1 cellular context compared by ENCODE assay signal in the genomic region with DNA sequence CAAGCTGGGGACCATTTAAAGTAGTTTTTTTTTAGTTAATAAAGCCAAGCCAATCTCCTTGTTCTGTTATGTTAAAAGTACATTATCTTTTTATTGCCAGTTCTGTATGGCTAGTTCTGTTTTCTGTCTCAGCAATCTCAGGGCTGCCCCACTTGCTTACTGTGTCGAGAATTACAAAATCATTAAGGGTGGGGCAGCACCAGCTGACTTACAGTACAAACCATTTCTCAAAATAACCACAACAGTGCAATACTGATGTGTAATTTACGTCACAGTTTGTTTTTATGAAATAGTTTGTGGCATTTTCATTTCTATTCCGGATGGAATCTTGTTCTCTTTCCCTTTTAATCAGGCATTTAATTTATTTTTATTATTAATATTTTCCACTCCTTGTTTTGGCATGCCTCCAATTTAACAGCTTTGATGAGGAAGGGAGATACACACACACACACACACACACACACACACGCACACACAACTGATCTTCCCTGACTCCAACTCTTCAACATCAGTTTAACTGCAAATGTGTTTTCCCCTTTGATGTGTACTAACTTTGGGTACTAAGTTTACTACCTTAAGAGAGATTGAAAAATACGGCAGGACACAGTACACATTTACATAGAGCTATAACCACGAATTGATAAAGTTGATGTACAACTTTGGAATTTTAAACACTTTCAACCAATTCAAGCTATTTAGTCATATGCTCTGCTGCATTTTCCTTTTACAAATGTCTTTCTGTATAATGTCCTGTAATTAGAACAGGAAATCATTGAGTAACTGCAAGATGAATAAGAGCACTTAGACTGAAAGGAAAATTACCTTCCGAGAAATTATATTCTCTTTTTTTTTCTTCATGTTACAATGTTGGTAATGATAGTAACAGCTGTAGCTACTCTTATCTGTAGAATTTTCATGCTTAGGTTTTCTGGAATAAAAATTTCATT.
TF ChIP-seq lines count a peak whose summit lies in the region.

No MANE protein-coding gene starts in this region.

TF ChIP-seq in GM23338, 12 proteins besides CTCF, POLR2A, EP300 and RAD21 (continued from another document):
- TF ChIP-seq, protein P1, sequence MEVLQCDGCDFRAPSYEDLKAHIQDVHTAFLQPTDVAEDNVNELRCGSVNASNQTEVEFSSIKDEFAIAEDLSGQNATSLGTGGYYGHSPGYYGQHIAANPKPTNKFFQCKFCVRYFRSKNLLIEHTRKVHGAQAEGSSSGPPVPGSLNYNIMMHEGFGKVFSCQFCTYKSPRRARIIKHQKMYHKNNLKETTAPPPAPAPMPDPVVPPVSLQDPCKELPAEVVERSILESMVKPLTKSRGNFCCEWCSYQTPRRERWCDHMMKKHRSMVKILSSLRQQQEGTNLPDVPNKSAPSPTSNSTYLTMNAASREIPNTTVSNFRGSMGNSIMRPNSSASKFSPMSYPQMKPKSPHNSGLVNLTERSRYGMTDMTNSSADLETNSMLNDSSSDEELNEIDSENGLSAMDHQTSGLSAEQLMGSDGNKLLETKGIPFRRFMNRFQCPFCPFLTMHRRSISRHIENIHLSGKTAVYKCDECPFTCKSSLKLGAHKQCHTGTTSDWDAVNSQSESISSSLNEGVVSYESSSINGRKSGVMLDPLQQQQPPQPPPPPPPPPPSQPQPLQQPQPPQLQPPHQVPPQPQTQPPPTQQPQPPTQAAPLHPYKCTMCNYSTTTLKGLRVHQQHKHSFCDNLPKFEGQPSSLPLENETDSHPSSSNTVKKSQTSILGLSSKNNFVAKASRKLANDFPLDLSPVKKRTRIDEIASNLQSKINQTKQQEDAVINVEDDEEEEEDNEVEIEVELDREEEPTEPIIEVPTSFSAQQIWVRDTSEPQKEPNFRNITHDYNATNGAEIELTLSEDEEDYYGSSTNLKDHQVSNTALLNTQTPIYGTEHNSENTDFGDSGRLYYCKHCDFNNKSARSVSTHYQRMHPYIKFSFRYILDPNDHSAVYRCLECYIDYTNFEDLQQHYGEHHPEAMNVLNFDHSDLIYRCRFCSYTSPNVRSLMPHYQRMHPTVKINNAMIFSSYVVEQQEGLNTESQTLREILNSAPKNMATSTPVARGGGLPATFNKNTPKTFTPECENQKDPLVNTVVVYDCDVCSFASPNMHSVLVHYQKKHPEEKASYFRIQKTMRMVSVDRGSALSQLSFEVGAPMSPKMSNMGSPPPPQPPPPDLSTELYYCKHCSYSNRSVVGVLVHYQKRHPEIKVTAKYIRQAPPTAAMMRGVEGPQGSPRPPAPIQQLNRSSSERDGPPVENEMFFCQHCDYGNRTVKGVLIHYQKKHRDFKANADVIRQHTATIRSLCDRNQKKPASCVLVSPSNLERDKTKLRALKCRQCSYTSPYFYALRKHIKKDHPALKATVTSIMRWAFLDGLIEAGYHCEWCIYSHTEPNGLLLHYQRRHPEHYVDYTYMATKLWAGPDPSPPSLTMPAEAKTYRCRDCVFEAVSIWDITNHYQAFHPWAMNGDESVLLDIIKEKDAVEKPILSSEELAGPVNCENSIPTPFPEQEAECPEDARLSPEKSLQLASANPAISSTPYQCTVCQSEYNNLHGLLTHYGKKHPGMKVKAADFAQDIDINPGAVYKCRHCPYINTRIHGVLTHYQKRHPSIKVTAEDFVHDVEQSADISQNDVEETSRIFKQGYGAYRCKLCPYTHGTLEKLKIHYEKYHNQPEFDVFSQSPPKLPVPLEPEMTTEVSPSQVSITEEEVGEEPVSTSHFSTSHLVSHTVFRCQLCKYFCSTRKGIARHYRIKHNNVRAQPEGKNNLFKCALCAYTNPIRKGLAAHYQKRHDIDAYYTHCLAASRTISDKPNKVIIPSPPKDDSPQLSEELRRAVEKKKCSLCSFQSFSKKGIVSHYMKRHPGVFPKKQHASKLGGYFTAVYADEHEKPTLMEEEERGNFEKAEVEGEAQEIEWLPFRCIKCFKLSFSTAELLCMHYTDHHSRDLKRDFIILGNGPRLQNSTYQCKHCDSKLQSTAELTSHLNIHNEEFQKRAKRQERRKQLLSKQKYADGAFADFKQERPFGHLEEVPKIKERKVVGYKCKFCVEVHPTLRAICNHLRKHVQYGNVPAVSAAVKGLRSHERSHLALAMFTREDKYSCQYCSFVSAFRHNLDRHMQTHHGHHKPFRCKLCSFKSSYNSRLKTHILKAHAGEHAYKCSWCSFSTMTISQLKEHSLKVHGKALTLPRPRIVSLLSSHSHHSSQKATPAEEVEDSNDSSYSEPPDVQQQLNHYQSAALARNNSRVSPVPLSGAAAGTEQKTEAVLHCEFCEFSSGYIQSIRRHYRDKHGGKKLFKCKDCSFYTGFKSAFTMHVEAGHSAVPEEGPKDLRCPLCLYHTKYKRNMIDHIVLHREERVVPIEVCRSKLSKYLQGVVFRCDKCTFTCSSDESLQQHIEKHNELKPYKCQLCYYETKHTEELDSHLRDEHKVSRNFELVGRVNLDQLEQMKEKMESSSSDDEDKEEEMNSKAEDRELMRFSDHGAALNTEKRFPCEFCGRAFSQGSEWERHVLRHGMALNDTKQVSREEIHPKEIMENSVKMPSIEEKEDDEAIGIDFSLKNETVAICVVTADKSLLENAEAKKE (CRISPR knock-in tag; IDR thresholded peaks at IDR 0.05): no peak
- TF ChIP-seq ZNF331 (CRISPR knock-in tag; IDR thresholded peaks at IDR 0.05; ENCODE audit: low read depth): no peak
- no peak for TF ChIP-seq JUNB (IDR thresholded peaks at IDR 0.05; ENCODE audit: unreplicated experiment)
- TF ChIP-seq, protein P2, sequence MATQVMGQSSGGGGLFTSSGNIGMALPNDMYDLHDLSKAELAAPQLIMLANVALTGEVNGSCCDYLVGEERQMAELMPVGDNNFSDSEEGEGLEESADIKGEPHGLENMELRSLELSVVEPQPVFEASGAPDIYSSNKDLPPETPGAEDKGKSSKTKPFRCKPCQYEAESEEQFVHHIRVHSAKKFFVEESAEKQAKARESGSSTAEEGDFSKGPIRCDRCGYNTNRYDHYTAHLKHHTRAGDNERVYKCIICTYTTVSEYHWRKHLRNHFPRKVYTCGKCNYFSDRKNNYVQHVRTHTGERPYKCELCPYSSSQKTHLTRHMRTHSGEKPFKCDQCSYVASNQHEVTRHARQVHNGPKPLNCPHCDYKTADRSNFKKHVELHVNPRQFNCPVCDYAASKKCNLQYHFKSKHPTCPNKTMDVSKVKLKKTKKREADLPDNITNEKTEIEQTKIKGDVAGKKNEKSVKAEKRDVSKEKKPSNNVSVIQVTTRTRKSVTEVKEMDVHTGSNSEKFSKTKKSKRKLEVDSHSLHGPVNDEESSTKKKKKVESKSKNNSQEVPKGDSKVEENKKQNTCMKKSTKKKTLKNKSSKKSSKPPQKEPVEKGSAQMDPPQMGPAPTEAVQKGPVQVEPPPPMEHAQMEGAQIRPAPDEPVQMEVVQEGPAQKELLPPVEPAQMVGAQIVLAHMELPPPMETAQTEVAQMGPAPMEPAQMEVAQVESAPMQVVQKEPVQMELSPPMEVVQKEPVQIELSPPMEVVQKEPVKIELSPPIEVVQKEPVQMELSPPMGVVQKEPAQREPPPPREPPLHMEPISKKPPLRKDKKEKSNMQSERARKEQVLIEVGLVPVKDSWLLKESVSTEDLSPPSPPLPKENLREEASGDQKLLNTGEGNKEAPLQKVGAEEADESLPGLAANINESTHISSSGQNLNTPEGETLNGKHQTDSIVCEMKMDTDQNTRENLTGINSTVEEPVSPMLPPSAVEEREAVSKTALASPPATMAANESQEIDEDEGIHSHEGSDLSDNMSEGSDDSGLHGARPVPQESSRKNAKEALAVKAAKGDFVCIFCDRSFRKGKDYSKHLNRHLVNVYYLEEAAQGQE (IDR thresholded peaks at IDR 0.05; ENCODE audit: unreplicated experiment): no peak
- TF ChIP-seq, protein P3, sequence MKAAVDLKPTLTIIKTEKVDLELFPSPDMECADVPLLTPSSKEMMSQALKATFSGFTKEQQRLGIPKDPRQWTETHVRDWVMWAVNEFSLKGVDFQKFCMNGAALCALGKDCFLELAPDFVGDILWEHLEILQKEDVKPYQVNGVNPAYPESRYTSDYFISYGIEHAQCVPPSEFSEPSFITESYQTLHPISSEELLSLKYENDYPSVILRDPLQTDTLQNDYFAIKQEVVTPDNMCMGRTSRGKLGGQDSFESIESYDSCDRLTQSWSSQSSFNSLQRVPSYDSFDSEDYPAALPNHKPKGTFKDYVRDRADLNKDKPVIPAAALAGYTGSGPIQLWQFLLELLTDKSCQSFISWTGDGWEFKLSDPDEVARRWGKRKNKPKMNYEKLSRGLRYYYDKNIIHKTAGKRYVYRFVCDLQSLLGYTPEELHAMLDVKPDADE (IDR thresholded peaks at IDR 0.05): no peak
- no peak for TF ChIP-seq CREB1 (CRISPR knock-in tag; IDR thresholded peaks at IDR 0.05; ENCODE audit: low read depth)
